ENCODE assay signal across 8 cellular contexts in the genomic region with DNA sequence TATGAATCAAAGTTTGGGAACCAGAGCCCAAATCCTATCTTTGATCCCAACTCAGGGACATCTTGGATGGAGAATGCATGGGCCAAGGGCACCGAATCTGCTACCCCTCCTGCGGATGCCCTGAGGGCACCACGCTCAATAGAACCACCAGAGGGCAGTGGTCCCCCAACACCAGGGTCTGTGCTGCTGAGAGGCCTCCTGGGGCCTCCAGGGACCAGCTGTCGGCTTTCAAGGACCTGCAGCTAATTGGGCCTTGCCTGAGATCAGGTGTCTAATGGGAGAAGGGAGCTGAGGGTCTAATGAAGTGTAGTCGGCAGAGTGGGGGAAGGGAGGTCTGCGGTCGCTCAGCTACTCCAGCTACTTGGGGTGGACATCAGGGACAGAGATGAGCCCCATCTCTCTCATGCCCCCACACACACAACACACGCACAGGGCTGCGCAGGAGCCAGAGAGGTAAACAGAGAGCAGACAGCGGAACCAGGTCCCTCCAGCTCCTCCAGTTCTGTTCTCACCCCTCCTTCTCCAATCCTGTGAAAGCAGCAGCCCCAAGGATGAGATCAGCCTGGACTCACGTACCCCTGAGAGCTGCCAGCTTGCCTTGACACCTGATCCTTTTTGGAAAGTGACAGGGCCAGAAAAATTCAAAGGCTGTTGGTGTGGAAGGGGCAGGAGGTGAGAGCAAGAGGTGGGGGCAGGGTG. TPM values are rescaled to one million over a fixed set of nuclear protein-coding genes. Genes with fewer than 3 reads are reported as not detected.
A peak's percentile ranks its signal among the peaks of the same experiment; 100 is the strongest.
DNase-seq lines count a peak whose midpoint lies in the region; ATAC-seq and TF ChIP-seq lines count a peak whose summit lies in the region.

No MANE protein-coding gene starts in this region.

- H3K27me3 Mint-ChIP-seq in activated naive CD4-positive, alpha-beta T cell treated with anti-CD3 and anti-CD28 coated beads, Interleukin-2, amount 10 ng/mL, durations not matched to agents 7 days and 5 days, result no peaks in the 10 kb centered on the region
- peaks cover 34% of the 10 kb centered on the region for H3K27me3 Mint-ChIP-seq in glutamatergic neuron (ENCODE audit: unreplicated experiment)
- no peaks in the 10 kb centered on the region for H3K27me3 Mint-ChIP-seq in type B pancreatic cell

- H3K36me3 ChIP-seq in BLaER1 treated with 17β-estradiol and CSF1 and Interleukin-3, amounts not matched to agents 10 nM and 100 nM, result peaks cover 54 to 98% (median 87%) of the 10 kb centered on the region in 11 experiments
- H3K36me3 ChIP-seq in trophoblast cell (ENCODE audit: control insufficient read depth in 1 of 2, insufficient read depth in 2 of 2, low read length in 2 of 2), result peaks cover 15 to 26% of the 10 kb centered on the region in 2 experiments

- H3K9me3 ChIP-seq in BLaER1 treated with 17β-estradiol and CSF1 and Interleukin-3, amounts not matched to agents 10 nM and 100 nM (replicated peaks in 1 of 11), result no peaks in the 10 kb centered on the region
- H3K9me3 ChIP-seq in trophoblast cell (ENCODE audit: insufficient read depth, low read depth, low read length), result no peaks in the 10 kb centered on the region

- H4K91ac ChIP-seq in trophoblast cell (ENCODE audit: low read depth, low read length), result no peak overlapping the region

- H2BK120ac ChIP-seq in trophoblast cell (ENCODE audit: insufficient read depth, low read length, poor library complexity), result no peak overlapping the region

- CTCF ChIA-PET in activated naive CD4-positive, alpha-beta T cell treated with anti-CD3 and anti-CD28 coated beads, Interleukin-2, amount 10 ng/mL, durations not matched to agents 7 days and 5 days (lab: Charles Lee), result interaction anchor here (0.6 to 15.5 kb wide), 26 partner anchors 7 to 360 kb away, joined by 3 to 508 read pairs (median 7); a partner anchor contains a TSS

- H3K18ac ChIP-seq in trophoblast cell (ENCODE audit: low read length), result no peak overlapping the region

- no peak overlapping the region for H3K4me3 Mint-ChIP-seq in activated naive CD4-positive, alpha-beta T cell treated with anti-CD3 and anti-CD28 coated beads, Interleukin-2, amount 10 ng/mL, durations not matched to agents 7 days and 5 days
- H3K4me3 Mint-ChIP-seq in glutamatergic neuron (ENCODE audit: unreplicated experiment) (peak overlapping the region; percentile 85), type B pancreatic cell (peak overlapping the region; percentile 61)

- H3K79me2 ChIP-seq in trophoblast cell (ENCODE audit: control insufficient read depth, insufficient read depth, low read length, poor library complexity), result no peaks in the 10 kb centered on the region

- H2BK12ac ChIP-seq in trophoblast cell (ENCODE audit: low read length), result no peak overlapping the region

- no peak overlapping the region for H2AK5ac ChIP-seq in trophoblast cell (ENCODE audit: low read length)

- peaks cover 52 to 61% (median 59%) of the 10 kb centered on the region in 10 experiments for H3K4me1 ChIP-seq in BLaER1 treated with 17β-estradiol and CSF1 and Interleukin-3, amounts not matched to agents 10 nM and 100 nM
- H3K4me1 ChIP-seq in trophoblast cell (ENCODE audit: control insufficient read depth in 1 of 2, insufficient read depth in 2 of 2, low read length in 2 of 2), result peaks cover 15 to 23% of the 10 kb centered on the region in 2 experiments

- no CpG with 5 or more reads among the region's 11 CpGs for WGBS in trophoblast cell (ENCODE audit: extremely low coverage, insufficient coverage, insufficient read length)

- H3K27ac Mint-ChIP-seq in activated naive CD4-positive, alpha-beta T cell treated with anti-CD3 and anti-CD28 coated beads, Interleukin-2, amount 10 ng/mL, durations not matched to agents 7 days and 5 days, result peak overlapping the region; percentile 33
- H3K27ac Mint-ChIP-seq in glutamatergic neuron (ENCODE audit: unreplicated experiment), result peak overlapping the region; percentile 100
- peak overlapping the region; percentile 87 for H3K27ac Mint-ChIP-seq in type B pancreatic cell

- H3K27me3 ChIP-seq in BLaER1 treated with 17β-estradiol and CSF1 and Interleukin-3, amounts not matched to agents 10 nM and 100 nM, result no peaks in the 10 kb centered on the region
- H3K27me3 ChIP-seq in trophoblast cell (ENCODE audit: insufficient read depth, low read length), result no peaks in the 10 kb centered on the region

- no peak overlapping the region for H2AFZ ChIP-seq in trophoblast cell (ENCODE audit: insufficient read depth, low read length, poor library complexity)

- peaks cover 10% of the 10 kb centered on the region for H3K79me1 ChIP-seq in trophoblast cell (ENCODE audit: low read length)

- ATAC-seq in GM19463 (IDR thresholded peaks at IDR 0.05; ENCODE audit: unreplicated experiment), result peak; percentile 81

- peak overlapping the region; percentile 13 for H3K4ac ChIP-seq in trophoblast cell (ENCODE audit: low read depth, low read length)

- H4K8ac ChIP-seq in trophoblast cell (ENCODE audit: low read depth, low read length), result no peak overlapping the region

- DNase-seq in MV-4-11 (lab: John Stamatoyannopoulos, UW) (peak; percentile 55), SK-MEL-5 (ENCODE audit: low read depth, low spot score) (peak; percentile 71), glutamatergic neuron (peak; percentile 91), trophoblast cell (peak; percentile 39 to 72), type B pancreatic cell (ENCODE audit: extremely low spot score, unreplicated experiment) (peak; percentile 81)
- DNase-seq in activated naive CD4-positive, alpha-beta T cell treated with anti-CD3 and anti-CD28 coated beads, Interleukin-2, amount 10 ng/mL, durations not matched to agents 7 days and 5 days, result peak; percentile 85

- peaks cover 0 to 6% (median 0%) of the 10 kb centered on the region in 11 experiments; a peak in 3 of 22 replicates for H4K20me1 ChIP-seq in BLaER1 treated with 17β-estradiol and CSF1 and Interleukin-3, amounts not matched to agents 10 nM and 100 nM

- H2BK5ac ChIP-seq in trophoblast cell (ENCODE audit: low read depth, low read length, poor library complexity), result no peak overlapping the region

- no peaks in the 10 kb centered on the region for H3K9me3 Mint-ChIP-seq in activated naive CD4-positive, alpha-beta T cell treated with anti-CD3 and anti-CD28 coated beads, Interleukin-2, amount 10 ng/mL, durations not matched to agents 7 days and 5 days
- peaks cover 38% of the 10 kb centered on the region for H3K9me3 Mint-ChIP-seq in glutamatergic neuron (ENCODE audit: unreplicated experiment)
- H3K9me3 Mint-ChIP-seq in type B pancreatic cell, result no peaks in the 10 kb centered on the region

- H3K4me2 ChIP-seq in BLaER1 treated with 17β-estradiol and CSF1 and Interleukin-3, amounts not matched to agents 10 nM and 100 nM, result peak overlapping the region; percentile 21 to 83 (median 64)
- no peak overlapping the region for H3K4me2 ChIP-seq in trophoblast cell (ENCODE audit: low read length)

- no peak overlapping the region for H4K12ac ChIP-seq in trophoblast cell (ENCODE audit: low read depth, low read length)

- peaks cover 57% of the 10 kb centered on the region for H3K36me3 Mint-ChIP-seq in activated naive CD4-positive, alpha-beta T cell treated with anti-CD3 and anti-CD28 coated beads, Interleukin-2, amount 10 ng/mL, durations not matched to agents 7 days and 5 days
- H3K36me3 Mint-ChIP-seq in glutamatergic neuron (ENCODE audit: unreplicated experiment) (peaks cover 14% of the 10 kb centered on the region), type B pancreatic cell (peaks cover 48% of the 10 kb centered on the region)

- H3K23ac ChIP-seq in trophoblast cell (ENCODE audit: low read length), result no peak overlapping the region

- peak overlapping the region in 7 of 11 experiments; percentile 8 to 34 (median 25); a peak in 6 of 22 replicates for H3K9ac ChIP-seq in BLaER1 treated with 17β-estradiol and CSF1 and Interleukin-3, amounts not matched to agents 10 nM and 100 nM
- no peak overlapping the region for H3K9ac ChIP-seq in trophoblast cell (ENCODE audit: low read length)

- TF ChIP-seq CTCF in glutamatergic neuron (IDR thresholded peaks at IDR 0.05; ENCODE audit: partially characterized antibody, unreplicated experiment) (peak; percentile 84), type B pancreatic cell (conservative IDR thresholded peaks at IDR 0.05) (peak; percentile 77)

- peak overlapping the region in 6 of 11 experiments; percentile 1 to 74 (median 60); a peak in 7 of 22 replicates for H3K27ac ChIP-seq in BLaER1 treated with 17β-estradiol and CSF1 and Interleukin-3, amounts not matched to agents 10 nM and 100 nM
- H3K27ac ChIP-seq in trophoblast cell (ENCODE audit: low read depth, low read length), result no peak overlapping the region

- H3K4me1 Mint-ChIP-seq in activated naive CD4-positive, alpha-beta T cell treated with anti-CD3 and anti-CD28 coated beads, Interleukin-2, amount 10 ng/mL, durations not matched to agents 7 days and 5 days, result peaks cover 53% of the 10 kb centered on the region
- peaks cover 63% of the 10 kb centered on the region for H3K4me1 Mint-ChIP-seq in glutamatergic neuron (ENCODE audit: low read depth, unreplicated experiment)
- H3K4me1 Mint-ChIP-seq in type B pancreatic cell (ENCODE audit: unreplicated experiment), result peaks cover 28% of the 10 kb centered on the region

- in situ Hi-C loops in SK-MEL-5 (cut with HindIII; ENCODE audit: low pct_unique_long_range_greater_than_20kb, low sequenced_read_pairs), result no loop called here

- peak overlapping the region; percentile 8 for H3K14ac ChIP-seq in trophoblast cell (ENCODE audit: low read length)

- no peak overlapping the region for H3K4me3 ChIP-seq in BLaER1 treated with 17β-estradiol and CSF1 and Interleukin-3, amounts not matched to agents 10 nM and 100 nM
- no peak overlapping the region for H3K4me3 ChIP-seq in trophoblast cell (ENCODE audit: low read depth, low read length)

RNA-seq across cellular contexts. Expression of a gene that starts 34.9 kb away (rescaled TPM):
- total RNA-seq in SK-MEL-5 (2014; rRNA removed; shearing (Covaris generic)), result 24.8 and 25.1 TPM in 2 replicates
- polyA plus RNA-seq in SK-MEL-5 (2015; cell fraction: cytosol; rRNA removed), result 39.0 and 48.6 TPM in 2 replicates
- 40.4 and 45.1 TPM in 2 replicates for polyA plus RNA-seq in SK-MEL-5 (2015; cell fraction: nucleus; rRNA removed)
- total RNA-seq in glutamatergic neuron (ENCODE audit: unreplicated experiment) (45.3 TPM), type B pancreatic cell (ENCODE audit: low replicate concordance) (43.3 and 48.9 TPM in 2 replicates)
- polyA plus RNA-seq in trophoblast cell (2013), result 39.2 and 41.5 TPM in 2 replicates

RNA-seq across cellular contexts. Expression of a gene that starts 48.0 kb away (rescaled TPM):
- total RNA-seq in SK-MEL-5 (2014; rRNA removed; shearing (Covaris generic)), result 3.2 and 4.9 TPM in 2 replicates
- 9.8 and 14.9 TPM in 2 replicates for polyA plus RNA-seq in SK-MEL-5 (2015; cell fraction: cytosol; rRNA removed)
- polyA plus RNA-seq in SK-MEL-5 (2015; cell fraction: nucleus; rRNA removed), result 5.0 and 11.3 TPM in 2 replicates
- total RNA-seq in glutamatergic neuron (ENCODE audit: unreplicated experiment) (156 TPM), type B pancreatic cell (ENCODE audit: low replicate concordance) (55.1 and 77.5 TPM in 2 replicates)
- polyA plus RNA-seq in trophoblast cell (2013), result 18.1 and 20.1 TPM in 2 replicates

Comparison
In these comparisons a context has a peak if more than half of its experiments do, and no peak if none do; other contexts are left out.
1. H3K27ac Mint-ChIP-seq: peak in every context shown above with its lines; median percentile 100 in glutamatergic neuron; 87 in type B pancreatic cell; 33 in activated naive CD4-positive, alpha-beta T cell treated with anti-CD3 and anti-CD28 coated beads, Interleukin-2, amount 10 ng/mL, durations not matched to agents 7 days and 5 days.